In genomic region chr7:149790146-149790548, GRCh38 we compare ENCODE assay signal across 9 cellular contexts. TPM values are rescaled to one million over a fixed set of nuclear protein-coding genes. Genes with fewer than 3 reads are reported as not detected.
DNase-seq lines count a peak whose midpoint lies in the region; ATAC-seq and FAIRE-seq lines count a peak whose summit lies in the region.
"Had no signal": no experiment of that assay in that cellular context is flagged by ENCODE, and none has a peak within 500 bp of the region (broad histone marks: within the 10 kb centered on the region; RNA-seq: fewer than 3 reads in every experiment).

No MANE protein-coding gene starts in this region.

- peak; percentile 5 to 53 for ATAC-seq in right cardiac atrium
- no peak for ATAC-seq in HG02884 (IDR thresholded peaks at IDR 0.05; ENCODE audit: unreplicated experiment)

- FAIRE-seq in small intestine (lab: Jason Lieb, UNC) = no peak
- FAIRE-seq: islet of Langerhans had no signal

- no peak overlapping the region for H3K27ac Mint-ChIP-seq in activated T-helper 1 cell treated with anti-CD3 and anti-CD28 coated beads, Interleukin-12 subunit alpha, Interleukin-12 subunit beta, Interleukin-2, Interleukin-4 antibody, amounts not matched to agents 30 ng/mL and 10 ng/mL and 1 ng/mL, durations not matched to agents 14 hours and 24 hours and 36 hours

- no peaks in the 10 kb centered on the region for H3K27me3 ChIP-seq in right cardiac atrium (ENCODE audit: control insufficient read depth, insufficient read depth)
- peaks cover 8 to 16% of the 10 kb centered on the region in 2 donors for H3K27me3 ChIP-seq in small intestine (ENCODE audit: control insufficient read depth in 2 of 2, insufficient read depth in 2 of 2, low read length in 2 of 2)

- no peaks in the 10 kb centered on the region for H3K4me1 Mint-ChIP-seq in activated T-helper 1 cell treated with anti-CD3 and anti-CD28 coated beads, Interleukin-12 subunit alpha, Interleukin-12 subunit beta, Interleukin-2, Interleukin-4 antibody, amounts not matched to agents 30 ng/mL and 10 ng/mL and 1 ng/mL, durations not matched to agents 14 hours and 24 hours and 36 hours (ENCODE audit: low read depth)

- H3K4me1 ChIP-seq in right cardiac atrium (ENCODE audit: control insufficient read depth, insufficient read depth, low read length) = no peaks in the 10 kb centered on the region
- no peaks in the 10 kb centered on the region for H3K4me1 ChIP-seq in small intestine (ENCODE audit: control insufficient read depth in 2 of 2, insufficient read depth in 1 of 2, low read depth in 1 of 2, low read length in 1 of 2)

- no peak overlapping the region for H3K4me3 Mint-ChIP-seq in activated T-helper 1 cell treated with anti-CD3 and anti-CD28 coated beads, Interleukin-12 subunit alpha, Interleukin-12 subunit beta, Interleukin-2, Interleukin-4 antibody, amounts not matched to agents 30 ng/mL and 10 ng/mL and 1 ng/mL, durations not matched to agents 14 hours and 24 hours and 36 hours

- DNase-seq in NCI-H748 (lab: John Stamatoyannopoulos, UW; ENCODE audit: unreplicated experiment) (peak; percentile 55), NCI-H748 treated with DMSO at 0.1 percent for 48 hours (lab: John Stamatoyannopoulos, UW) (no peak), right cardiac atrium (peak; percentile 57 to 84 (median 84)), HuH-7 (ENCODE audit: low spot score) (no peak), small intestine (no peak)
- DNase-seq in activated T-helper 1 cell treated with anti-CD3 and anti-CD28 coated beads, Interleukin-12 subunit alpha, Interleukin-12 subunit beta, Interleukin-2, Interleukin-4 antibody, amounts not matched to agents 30 ng/mL and 10 ng/mL and 1 ng/mL, durations not matched to agents 14 hours and 24 hours and 36 hours (ENCODE audit: low spot score) = peak; percentile 12
- peak; percentile 44 to 56 for DNase-seq in stimulated activated CD4-positive, alpha-beta T cell treated with anti-CD3 and anti-CD28 coated beads, Interleukin-2, amount 100 ng/mL, for 48 hours

- H3K27me3 Mint-ChIP-seq in activated T-helper 1 cell treated with anti-CD3 and anti-CD28 coated beads, Interleukin-12 subunit alpha, Interleukin-12 subunit beta, Interleukin-2, Interleukin-4 antibody, amounts not matched to agents 30 ng/mL and 10 ng/mL and 1 ng/mL, durations not matched to agents 14 hours and 24 hours and 36 hours (ENCODE audit: insufficient read depth) = peaks cover 17% of the 10 kb centered on the region

- H3K9me3 ChIP-seq in right cardiac atrium (ENCODE audit: control insufficient read depth, low read length) (no peaks in the 10 kb centered on the region), small intestine (ENCODE audit: control insufficient read depth, low read depth) (no peaks in the 10 kb centered on the region)

- H3K27ac ChIP-seq in right cardiac atrium (ENCODE audit: low read length) (no peak overlapping the region), small intestine (ENCODE audit: low read depth in 1 of 2, low read length in 1 of 2) (no peak overlapping the region)

- intact Hi-C loops in activated T-helper 1 cell treated with anti-CD3 and anti-CD28 coated beads, Interleukin-12 subunit alpha, Interleukin-12 subunit beta, Interleukin-2, Interleukin-4 antibody, amounts not matched to agents 30 ng/mL and 10 ng/mL and 1 ng/mL, durations not matched to agents 14 hours and 24 hours and 36 hours (cut with micrococcal nuclease) = no loop called here
- intact Hi-C loops in right cardiac atrium (cut with DNase I) = no loop called here

- no peaks in the 10 kb centered on the region for H3K9me3 Mint-ChIP-seq in activated T-helper 1 cell treated with anti-CD3 and anti-CD28 coated beads, Interleukin-12 subunit alpha, Interleukin-12 subunit beta, Interleukin-2, Interleukin-4 antibody, amounts not matched to agents 30 ng/mL and 10 ng/mL and 1 ng/mL, durations not matched to agents 14 hours and 24 hours and 36 hours

- no peaks in the 10 kb centered on the region for H3K36me3 Mint-ChIP-seq in activated T-helper 1 cell treated with anti-CD3 and anti-CD28 coated beads, Interleukin-12 subunit alpha, Interleukin-12 subunit beta, Interleukin-2, Interleukin-4 antibody, amounts not matched to agents 30 ng/mL and 10 ng/mL and 1 ng/mL, durations not matched to agents 14 hours and 24 hours and 36 hours (ENCODE audit: low read depth)

- 2% methylated on average over 56 of the region's 56 CpGs for WGBS in right cardiac atrium
- WGBS in small intestine, 3 donors = 7 to 10% (median 9%) methylated on average over 19 to 56 of the region's 56 CpGs

- H3K4me3 ChIP-seq in right cardiac atrium (ENCODE audit: low read length) = no peak overlapping the region
- H3K4me3 ChIP-seq in small intestine (ENCODE audit: low read depth in 1 of 2, low read length in 2 of 2) = no peak overlapping the region

- H3K36me3 ChIP-seq in small intestine (ENCODE audit: control insufficient read depth in 2 of 2, insufficient read depth in 2 of 2, low read length in 2 of 2) = no peaks in the 10 kb centered on the region

RNA-seq across cellular contexts. Expression of gene ZNF467, which starts 16.8 kb away (rescaled TPM):
- 0.10 TPM in 2 replicates for total RNA-seq in activated T-helper 1 cell treated with anti-CD3 and anti-CD28 coated beads, Interleukin-12 subunit alpha, Interleukin-12 subunit beta, Interleukin-2, Interleukin-4 antibody, amounts not matched to agents 30 ng/mL and 10 ng/mL and 1 ng/mL, durations not matched to agents 14 hours and 24 hours and 36 hours
- total RNA-seq in right cardiac atrium = 10 to 100 TPM; 10.4 to 15.6 (median 11.6) TPM
- 6.6 TPM for polyA plus RNA-seq in right cardiac atrium
- polyA plus RNA-seq in small intestine = 1 to 10 TPM in 2 of 3 donors, under 1 TPM in 1; 0.67 to 5.6 (median 3.2) TPM

RNA-seq across cellular contexts. Expression of gene ZNF862, which starts 48.0 kb away (rescaled TPM):
- total RNA-seq in activated T-helper 1 cell treated with anti-CD3 and anti-CD28 coated beads, Interleukin-12 subunit alpha, Interleukin-12 subunit beta, Interleukin-2, Interleukin-4 antibody, amounts not matched to agents 30 ng/mL and 10 ng/mL and 1 ng/mL, durations not matched to agents 14 hours and 24 hours and 36 hours = 14.2 and 19.3 TPM in 2 replicates
- 10 to 100 TPM in 3 of 4 donors, 1 to 10 TPM in 1; 9.0 to 15.9 (median 14.2) TPM for total RNA-seq in right cardiac atrium
- polyA plus RNA-seq in right cardiac atrium = 7.8 TPM
- 1 to 10 TPM; 3.2 to 8.1 (median 5.2) TPM for polyA plus RNA-seq in small intestine

Comparison
In these comparisons a context has a peak if more than half of its experiments do, and no peak if none do; other contexts are left out.
1. DNase-seq: peak in NCI-H748 (single experiment), activated T-helper 1 cell treated with anti-CD3 and anti-CD28 coated beads, Interleukin-12 subunit alpha, Interleukin-12 subunit beta, Interleukin-2, Interleukin-4 antibody, amounts not matched to agents 30 ng/mL and 10 ng/mL and 1 ng/mL, durations not matched to agents 14 hours and 24 hours and 36 hours (single experiment), right cardiac atrium (3 of 3) and stimulated activated CD4-positive, alpha-beta T cell treated with anti-CD3 and anti-CD28 coated beads, Interleukin-2, amount 100 ng/mL, for 48 hours (2 of 2); none in NCI-H748 treated with DMSO at 0.1 percent for 48 hours (single experiment), HuH-7 (single experiment) and small intestine (single experiment).
2. RNA of gene ZNF467, which starts 16.8 kb away (total RNA-seq): 10.4 to 15.6 TPM in right cardiac atrium; 0.10 TPM in activated T-helper 1 cell treated with anti-CD3 and anti-CD28 coated beads, Interleukin-12 subunit alpha, Interleukin-12 subunit beta, Interleukin-2, Interleukin-4 antibody, amounts not matched to agents 30 ng/mL and 10 ng/mL and 1 ng/mL, durations not matched to agents 14 hours and 24 hours and 36 hours; every median in the first group is over 10 times any median in the second.